22 cellular contexts compared by ENCODE assay signal in the genomic region with DNA sequence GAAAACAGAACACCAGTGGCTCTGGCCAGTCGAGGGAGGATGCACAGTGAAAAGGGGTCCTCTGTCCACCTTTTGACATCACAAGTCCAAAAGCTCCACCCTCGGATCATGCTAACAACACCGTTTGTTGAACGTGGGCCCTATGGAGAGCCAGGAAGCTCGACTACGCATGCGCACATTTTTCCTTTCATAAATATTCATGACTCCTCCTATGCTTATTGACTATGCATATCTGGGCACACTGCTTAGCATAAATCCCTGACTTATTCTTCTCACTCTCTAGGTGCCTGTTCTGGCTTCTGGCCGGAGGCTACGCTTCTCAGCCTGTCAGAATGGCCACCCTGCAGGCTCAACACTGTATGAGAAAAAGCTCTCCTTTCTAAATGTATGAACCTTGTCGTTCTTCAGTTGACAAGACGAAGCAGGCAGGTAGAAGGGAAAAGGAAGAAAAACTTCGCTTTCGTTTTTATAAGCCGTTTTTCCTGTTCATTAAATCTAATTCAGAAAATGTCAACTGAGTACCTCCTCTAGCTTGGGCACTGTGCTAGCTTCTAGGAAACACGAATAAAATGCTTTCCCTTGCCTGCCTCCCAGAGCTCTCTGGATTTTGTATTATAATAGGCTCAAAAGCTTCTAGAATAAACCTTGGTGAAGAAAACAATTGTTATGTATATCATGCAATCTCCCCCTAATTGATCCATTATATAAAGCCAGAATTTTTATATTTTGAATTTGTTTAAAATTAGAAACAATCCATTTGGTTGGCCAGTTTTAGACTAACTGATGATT.
"Had no signal": no experiment of that assay in that cellular context is flagged by ENCODE, and none has a peak within 500 bp of the region (broad histone marks: within the 10 kb centered on the region; RNA-seq: fewer than 3 reads in every experiment).

No MANE protein-coding gene starts in this region.

- H3K79me2 ChIP-seq: hepatocyte had no signal

- ATAC-seq: activated CD4-positive, alpha-beta T cell treated with anti-CD3 and anti-CD28 coated beads for 36 hours; activated naive CD8-positive, alpha-beta T cell treated with anti-CD3 and anti-CD28 coated beads, Interleukin-2, amount 50 U/mL, for 24 hours; effector memory CD8-positive, alpha-beta T cell; naive thymus-derived CD4-positive, alpha-beta T cell had no signal

- H3K36me3 ChIP-seq: brain microvascular endothelial cell, colonic mucosa, left ventricle myocardium inferior, transverse colon had no signal

- H3K9me3 ChIP-seq: colonic mucosa, left ventricle myocardium inferior, transverse colon had no signal

- FAIRE-seq: endothelial cell of umbilical vein, urothelium cell line had no signal

- H2AFZ ChIP-seq: hepatocyte had no signal

- H3K27ac ChIP-seq: brain microvascular endothelial cell, colonic mucosa, hepatocyte, left ventricle myocardium inferior, transverse colon had no signal

- H3K4me2 ChIP-seq: hepatocyte had no signal

- H3K27me3 ChIP-seq: brain microvascular endothelial cell, colonic mucosa, dorsolateral prefrontal cortex, hepatocyte, transverse colon had no signal

- DNase-seq: activated B cell treated with CpG ODN at 0.5 μM for 24 hours; activated CD4-positive, alpha-beta memory T cell treated with anti-CD3 and anti-CD28 coated beads for 36 hours; activated CD4-positive, alpha-beta T cell treated with anti-CD3 and anti-CD28 coated beads for 36 hours; activated effector memory CD4-positive, alpha-beta T cell treated with anti-CD3 and anti-CD28 coated beads, Interleukin-2, amount 50 U/mL, for 16 hours; activated naive CD4-positive, alpha-beta T cell treated with anti-CD3 and anti-CD28 coated beads, Interleukin-2, amount 50 U/mL, for 16 hours; activated naive CD8-positive, alpha-beta T cell treated with anti-CD3 and anti-CD28 coated beads, Interleukin-2, amount 50 U/mL, for 24 hours; activated T-cell treated with anti-CD3 and anti-CD28 coated beads for 4 hours; brain microvascular endothelial cell; colonic mucosa; effector memory CD8-positive, alpha-beta T cell; foreskin melanocyte; left ventricle myocardium inferior; naive thymus-derived CD4-positive, alpha-beta T cell; retina; stimulated activated CD4-positive, alpha-beta T cell treated with anti-CD3 and anti-CD28 coated beads, Interleukin-2, amount 100 ng/mL, for 48 hours; substantia nigra; T1000; transverse colon had no signal

- H3K4me1 ChIP-seq: colonic mucosa, left ventricle myocardium inferior, transverse colon had no signal

- H3K4me3 ChIP-seq: colonic mucosa, hepatocyte, left ventricle myocardium inferior, transverse colon had no signal
